In the genomic region with DNA sequence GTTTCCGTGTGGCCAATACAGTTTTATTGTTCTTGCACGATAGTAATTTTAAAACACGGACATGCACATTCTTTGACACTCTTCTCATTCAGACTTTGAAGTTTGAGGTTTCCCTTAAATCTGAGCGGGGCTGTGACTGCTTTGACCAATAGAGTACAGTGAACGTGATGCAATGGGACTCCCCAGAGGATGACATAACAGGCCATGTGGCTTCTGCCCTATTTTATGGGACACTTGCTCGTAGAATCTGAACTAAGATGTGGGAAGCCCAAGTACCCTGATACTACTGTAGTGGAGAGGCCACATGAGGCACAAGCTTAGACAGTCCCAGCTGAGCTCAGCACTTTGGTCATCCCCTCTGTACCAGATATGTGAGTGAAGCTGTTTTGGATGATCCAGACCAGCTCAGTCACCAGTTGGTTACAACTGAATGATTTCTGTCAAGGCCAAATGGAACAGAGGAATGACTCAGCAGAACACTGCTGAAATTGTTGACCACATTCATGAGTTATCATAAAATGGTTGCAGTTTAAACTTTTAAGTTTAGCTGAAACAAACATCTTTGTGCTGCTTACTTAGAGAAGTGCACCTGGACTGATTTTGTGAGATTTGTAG, we compare ENCODE assay signal across 10 cellular contexts.
DNase-seq lines count a peak whose midpoint lies in the region; ATAC-seq, FAIRE-seq and TF ChIP-seq lines count a peak whose summit lies in the region.
"Had no signal": no experiment of that assay in that cellular context is flagged by ENCODE, and none has a peak within 500 bp of the region (broad histone marks: within the 10 kb centered on the region; RNA-seq: fewer than 3 reads in every experiment).

No MANE protein-coding gene starts in this region.

- H3K36me3 Mint-ChIP-seq in astrocyte (ENCODE audit: low read depth, unreplicated experiment): no peaks in the 10 kb centered on the region
- no peaks in the 10 kb centered on the region for H3K36me3 Mint-ChIP-seq in activated T-cell treated with anti-CD3 and anti-CD28 coated beads, Interleukin-2, amount 50 U/mL, for 4 hours (ENCODE audit: insufficient read depth)

- H3K4me1 ChIP-seq in astrocyte (ENCODE audit: insufficient read depth, low read length): no peaks in the 10 kb centered on the region

- H3K4me3 ChIP-seq in astrocyte (ENCODE audit: insufficient read depth, low read depth, low read length) (no peak overlapping the region), skeletal muscle cell (ENCODE audit: low read depth, low read length) (no peak overlapping the region)

- H2AFZ ChIP-seq in astrocyte (ENCODE audit: low read depth, low read length): peak overlapping the region; percentile 23

- H3K9me3 Mint-ChIP-seq in astrocyte (ENCODE audit: unreplicated experiment): no peaks in the 10 kb centered on the region
- no peaks in the 10 kb centered on the region for H3K9me3 Mint-ChIP-seq in activated T-cell treated with anti-CD3 and anti-CD28 coated beads, Interleukin-2, amount 50 U/mL, for 4 hours

- H3K27me3 ChIP-seq in astrocyte (ENCODE audit: insufficient read depth, low read length): no peaks in the 10 kb centered on the region

- no peak overlapping the region for H3K27ac ChIP-seq in astrocyte (ENCODE audit: low read depth, low read length)

- H3K9ac ChIP-seq in astrocyte (ENCODE audit: low read length): no peak overlapping the region

- no peaks in the 10 kb centered on the region for H3K79me2 ChIP-seq in astrocyte (ENCODE audit: insufficient read depth, low read length)

- H3K4me3 Mint-ChIP-seq in astrocyte (ENCODE audit: unreplicated experiment): no peak overlapping the region
- H3K4me3 Mint-ChIP-seq in activated T-cell treated with anti-CD3 and anti-CD28 coated beads, Interleukin-2, amount 50 U/mL, for 4 hours: no peak overlapping the region

- no peak for TF ChIP-seq CTCF in astrocyte (IDR thresholded peaks at IDR 0.05; ENCODE audit: insufficient read depth, low read depth, low read length)

- no peaks in the 10 kb centered on the region for H4K20me1 ChIP-seq in astrocyte (ENCODE audit: insufficient read depth, low read length)

- H3K4me2 ChIP-seq in astrocyte (ENCODE audit: low read length): no peak overlapping the region

- DNase-seq in astrocyte (ENCODE audit: low read depth): peak; percentile 71
- peak; percentile 55 for DNase-seq in skeletal muscle cell (ENCODE audit: low read depth)
- DNase-seq in activated T-cell treated with anti-CD3 and anti-CD28 coated beads, Interleukin-2, amount 50 U/mL, for 4 hours: no peak
- no peak for DNase-seq in COR-L47 (lab: John Stamatoyannopoulos, UW)
- no peak for DNase-seq in NCI-H82 treated with DMSO at 0.1 percent for 48 hours (lab: John Stamatoyannopoulos, UW; ENCODE audit: unreplicated experiment)
- DNase-seq: NCI-H446 had no signal

- ATAC-seq in GM18870 (IDR thresholded peaks at IDR 0.05; ENCODE audit: unreplicated experiment) (peak; percentile 85), HG03060 (IDR thresholded peaks at IDR 0.05; ENCODE audit: low read depth, unreplicated experiment) (peak; percentile 91)
- no peak for ATAC-seq in activated T-cell treated with anti-CD3 and anti-CD28 coated beads, Interleukin-2, amount 50 U/mL, for 4 hours

- peaks cover 3% of the 10 kb centered on the region for H3K4me1 Mint-ChIP-seq in astrocyte (ENCODE audit: low read depth, unreplicated experiment)
- H3K4me1 Mint-ChIP-seq in activated T-cell treated with anti-CD3 and anti-CD28 coated beads, Interleukin-2, amount 50 U/mL, for 4 hours (ENCODE audit: low read depth): no peaks in the 10 kb centered on the region

- H3K9me3 ChIP-seq in astrocyte (ENCODE audit: insufficient read depth, low read depth, low read length): no peaks in the 10 kb centered on the region

- no peaks in the 10 kb centered on the region for H3K27me3 Mint-ChIP-seq in astrocyte (ENCODE audit: low read depth, unreplicated experiment)
- peaks cover 2% of the 10 kb centered on the region for H3K27me3 Mint-ChIP-seq in activated T-cell treated with anti-CD3 and anti-CD28 coated beads, Interleukin-2, amount 50 U/mL, for 4 hours (ENCODE audit: low read depth)

- FAIRE-seq in astrocyte (lab: Jason Lieb, UNC): no peak
- FAIRE-seq: frontal cortex, GM12891 had no signal

- peak overlapping the region; percentile 48 for H3K27ac Mint-ChIP-seq in astrocyte (ENCODE audit: unreplicated experiment)

- H3K36me3 ChIP-seq in astrocyte (ENCODE audit: insufficient read depth, low read length): no peaks in the 10 kb centered on the region

Comparison
In these comparisons a context has a peak if more than half of its experiments do, and no peak if none do; other contexts are left out.
1. ATAC-seq: peak in GM18870 (single experiment) and HG03060 (single experiment); none in activated T-cell treated with anti-CD3 and anti-CD28 coated beads, Interleukin-2, amount 50 U/mL, for 4 hours (0 of 2).
2. DNase-seq: peak in astrocyte (single experiment) and skeletal muscle cell (single experiment); none in activated T-cell treated with anti-CD3 and anti-CD28 coated beads, Interleukin-2, amount 50 U/mL, for 4 hours (single experiment), COR-L47 (single experiment) and NCI-H82 treated with DMSO at 0.1 percent for 48 hours (single experiment).